9 cellular contexts compared by ENCODE assay signal in the genomic region with DNA sequence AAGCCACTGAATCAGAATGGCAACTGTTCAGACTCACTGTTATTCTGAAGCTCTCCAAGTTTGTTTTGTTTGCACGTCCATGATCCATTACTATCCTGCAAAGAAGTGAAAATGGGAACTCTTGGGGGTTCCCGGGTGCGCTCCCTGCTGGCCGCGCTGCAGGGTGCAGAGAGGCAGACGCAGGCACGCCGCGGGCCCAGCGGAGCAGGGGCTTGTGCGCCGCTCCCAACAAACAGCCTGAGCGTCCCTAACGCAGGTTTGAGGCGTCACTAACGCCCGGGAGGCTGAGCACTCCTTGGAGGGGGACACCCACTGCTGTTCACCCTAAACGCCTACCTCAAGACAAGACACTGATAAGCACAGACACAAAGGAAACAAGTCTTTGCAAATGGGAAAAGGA. TPM values are rescaled to one million over a fixed set of nuclear protein-coding genes. Genes with fewer than 3 reads are reported as not detected.
DNase-seq lines count a peak whose midpoint lies in the region; ATAC-seq, FAIRE-seq and TF ChIP-seq lines count a peak whose summit lies in the region.
"Had no signal": no experiment of that assay in that cellular context is flagged by ENCODE, and none has a peak within 500 bp of the region (broad histone marks: within the 10 kb centered on the region; RNA-seq: fewer than 3 reads in every experiment).

No MANE protein-coding gene starts in this region.

- H3K9me3 ChIP-seq in colonic mucosa (no peaks in the 10 kb centered on the region), HepG2 (ENCODE audit: low read length) (no peaks in the 10 kb centered on the region)

- H3K4me2 ChIP-seq in HepG2 (ENCODE audit: low read depth, low read length): no peak overlapping the region

- peak; percentile 54 for TF ChIP-seq CTCF in colonic mucosa (IDR thresholded peaks at IDR 0.05)
- TF ChIP-seq CTCF in HepG2 (CRISPR knock-in tag; IDR thresholded peaks at IDR 0.05): no peak

- no peak overlapping the region for H3K9ac ChIP-seq in colonic mucosa (ENCODE audit: low read depth in 2 of 2, low read length in 2 of 2)
- no peak overlapping the region for H3K9ac ChIP-seq in HepG2 (ENCODE audit: insufficient read depth, low read depth, low read length)

- H3K36me3 ChIP-seq in colonic mucosa: no peaks in the 10 kb centered on the region
- H3K36me3 ChIP-seq in HepG2 (replicated peaks in 1 of 2; ENCODE audit: control insufficient read depth in 1 of 2, insufficient read depth in 2 of 2, low read length in 2 of 2): no peaks in the 10 kb centered on the region

- TF ChIP-seq POLR2A in HepG2 (IDR thresholded peaks at IDR 0.05; ENCODE audit: insufficient read depth in 1 of 2, low read depth in 2 of 2, low read length in 2 of 2): no peak

- ATAC-seq in HepG2 (no peak), HG03432 (IDR thresholded peaks at IDR 0.05; ENCODE audit: unreplicated experiment) (no peak)

- H3K4me3 ChIP-seq in colonic mucosa (no peak overlapping the region), HepG2 (replicated peaks in 1 of 3; ENCODE audit: insufficient read depth in 1 of 3, low read depth in 2 of 3, low read length in 3 of 3) (no peak overlapping the region)
- H3K4me3 ChIP-seq: skin epidermis had no signal

- no peak for TF ChIP-seq EP300 in HepG2 (IDR thresholded peaks at IDR 0.05; ENCODE audit: low read depth in 2 of 2, low read length in 2 of 2)
- TF ChIP-seq EP300 in HepG2 (CRISPR knock-in tag; IDR thresholded peaks at IDR 0.05; ENCODE audit: borderline replicate concordance): no peak

- H3K79me2 ChIP-seq in HepG2 (ENCODE audit: insufficient read depth, low read length): no peaks in the 10 kb centered on the region

- H3K27ac ChIP-seq in colonic mucosa (no peak overlapping the region), HepG2 (ENCODE audit: extremely low read length, insufficient read depth, low read length) (no peak overlapping the region)
- H3K27ac ChIP-seq: skin epidermis had no signal

- BruUV-seq in HepG2 (replicated peaks; lab: Mats Ljungman, UMichigan): no TSS peak

- WGBS in HepG2 (ENCODE audit: low lambda C conversion rate): 77% methylated on average over 18 of the region's 18 CpGs

- H3K4me1 ChIP-seq in colonic mucosa (no peaks in the 10 kb centered on the region), HepG2 (ENCODE audit: insufficient read depth, low read length) (no peaks in the 10 kb centered on the region)

- H3K27me3 ChIP-seq in colonic mucosa (no peaks in the 10 kb centered on the region), HepG2 (ENCODE audit: control insufficient read depth in 1 of 2, insufficient read depth in 2 of 2, low read length in 2 of 2) (0 out of 5 replicates have a peak, but pooled peaks cover 0 to 5% of the 10 kb centered on the region in 2 experiments)

- DNase-seq in stimulated activated CD4-positive, alpha-beta T cell treated with anti-CD3 and anti-CD28 coated beads, Interleukin-15, amount 100 ng/mL, for 24 hours: peak; percentile 14
- no peak for DNase-seq in stimulated activated CD4-positive, alpha-beta T cell treated with anti-CD3 and anti-CD28 coated beads, Interleukin-12 subunit alpha, Interleukin-12 subunit beta, amount 100 ng/mL, for 4 hours
- no peak for DNase-seq in colonic mucosa
- no peak for DNase-seq in HepG2 (ENCODE audit: low spot score)
- no peak for DNase-seq in glomerular visceral epithelial cell (ENCODE audit: extremely low spot score)
- DNase-seq in AG08395 (ENCODE audit: low spot score): no peak
- no peak for DNase-seq in ACHN

- intact Hi-C loops in colonic mucosa (cut with DNase I) (no loop called here), HepG2 (cut with micrococcal nuclease; ENCODE audit: unreplicated experiment) (no loop called here)

- TF ChIP-seq RAD21 in HepG2 (CRISPR knock-in tag; IDR thresholded peaks at IDR 0.05): no peak

- no peak overlapping the region for H2AFZ ChIP-seq in HepG2 (ENCODE audit: low read length)

- CTCF ChIA-PET in HepG2 (lab: Yijun Ruan, JAX; ENCODE audit: low intra/inter-chr PET ratio, low total read pairs): no interaction called here

- no peak for FAIRE-seq in HepG2 (lab: Jason Lieb, UNC)

- POLR2A ChIA-PET in HepG2 (lab: Yijun Ruan, JAX): no interaction called here

- in situ Hi-C loops in HepG2 (cut with HindIII; ENCODE audit: extremely low pct_ligation_motif_present, low pct_unique_long_range_greater_than_20kb): no loop called here
- in situ Hi-C loops in ACHN (cut with HindIII; ENCODE audit: low pct_ligation_motif_present, low pct_unique_long_range_greater_than_20kb, low sequenced_read_pairs): no loop called here

- H4K20me1 ChIP-seq in HepG2 (ENCODE audit: insufficient read depth, low read length): no peaks in the 10 kb centered on the region

TF ChIP-seq in HepG2, 621 proteins besides CTCF, POLR2A, EP300 and RAD21:
- TF ChIP-seq HNRNPLL (IDR thresholded peaks at IDR 0.05; ENCODE audit: low read depth, low read length, poor library complexity, severe bottlenecking) (peak; percentile 28), TBX3 (IDR thresholded peaks at IDR 0.05; ENCODE audit: borderline replicate concordance) (no peak)
- TF ChIP-seq, protein P1, sequence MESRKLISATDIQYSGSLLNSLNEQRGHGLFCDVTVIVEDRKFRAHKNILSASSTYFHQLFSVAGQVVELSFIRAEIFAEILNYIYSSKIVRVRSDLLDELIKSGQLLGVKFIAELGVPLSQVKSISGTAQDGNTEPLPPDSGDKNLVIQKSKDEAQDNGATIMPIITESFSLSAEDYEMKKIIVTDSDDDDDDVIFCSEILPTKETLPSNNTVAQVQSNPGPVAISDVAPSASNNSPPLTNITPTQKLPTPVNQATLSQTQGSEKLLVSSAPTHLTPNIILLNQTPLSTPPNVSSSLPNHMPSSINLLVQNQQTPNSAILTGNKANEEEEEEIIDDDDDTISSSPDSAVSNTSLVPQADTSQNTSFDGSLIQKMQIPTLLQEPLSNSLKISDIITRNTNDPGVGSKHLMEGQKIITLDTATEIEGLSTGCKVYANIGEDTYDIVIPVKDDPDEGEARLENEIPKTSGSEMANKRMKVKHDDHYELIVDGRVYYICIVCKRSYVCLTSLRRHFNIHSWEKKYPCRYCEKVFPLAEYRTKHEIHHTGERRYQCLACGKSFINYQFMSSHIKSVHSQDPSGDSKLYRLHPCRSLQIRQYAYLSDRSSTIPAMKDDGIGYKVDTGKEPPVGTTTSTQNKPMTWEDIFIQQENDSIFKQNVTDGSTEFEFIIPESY (CRISPR knock-in tag; IDR thresholded peaks at IDR 0.05): peak; percentile 80
TF ChIP-seq in HepG2: peak in this region for 2.

RNA-seq across cellular contexts. Expression of a gene that starts 14.3 kb away (rescaled TPM):
- total RNA-seq in colonic mucosa: 1 to 10 TPM in 1 of 2 donors, under 1 TPM in 1; 0.79 to 4.0 TPM
- 25.5 and 27.2 TPM in 2 replicates for total RNA-seq in HepG2 (2016; rRNA removed; fragmentation: Illumina TruSeq; extraction: Trizol)
- 4.1 and 5.8 TPM in 2 replicates for total RNA-seq in HepG2 (2016; cell fraction: cytosol; rRNA removed; fragmentation: Illumina TruSeq; extraction: Trizol; ENCODE audit: low read depth)
- 24.4 and 26.8 TPM in 2 replicates for total RNA-seq in HepG2 (2016; cell fraction: insoluble cytoplasmic fraction; rRNA removed; fragmentation: Illumina TruSeq; extraction: Trizol)
- total RNA-seq in HepG2 (2016; cell fraction: membrane; rRNA removed; fragmentation: Illumina TruSeq; extraction: Trizol): 8.1 and 8.3 TPM in 2 replicates
- 50.2 and 51.9 TPM in 2 replicates for total RNA-seq in HepG2 (2016; cell fraction: nucleus; rRNA removed; fragmentation: Illumina TruSeq; extraction: Trizol)
- polyA plus RNA-seq in HepG2 (2011; rRNA removed): 15.2 and 15.3 TPM in 2 replicates
- polyA plus RNA-seq in HepG2 (2011; cell fraction: cytosol; rRNA removed): 14.0 and 14.4 TPM in 2 replicates
- polyA plus RNA-seq in HepG2 (2011; cell fraction: nucleus; rRNA removed): 40.5 and 45.2 TPM in 2 replicates
- 12.3 and 17.3 TPM in 2 replicates for polyA plus RNA-seq in HepG2 (2012)
- polyA plus RNA-seq in HepG2 (2016; cell fraction: cytosol; fragmentation: Illumina TruSeq; extraction: Trizol; ENCODE audit: low read depth): 1.0 TPM in 2 replicates
- polyA plus RNA-seq in HepG2 (2016; cell fraction: insoluble cytoplasmic fraction; fragmentation: Illumina TruSeq; extraction: Trizol; ENCODE audit: low read depth): 19.5 and 19.7 TPM in 2 replicates
- 2.4 and 2.7 TPM in 2 replicates for polyA plus RNA-seq in HepG2 (2016; cell fraction: membrane; fragmentation: Illumina TruSeq; extraction: Trizol; ENCODE audit: low read depth)
- polyA plus RNA-seq in HepG2 (2016; cell fraction: nucleus; fragmentation: Illumina TruSeq; extraction: Trizol; ENCODE audit: insufficient read depth, low read depth): 45.5 and 46.6 TPM in 2 replicates
- 0.26 and 56.3 TPM in 2 replicates for polyA minus RNA-seq in HepG2 (2011; rRNA and poly(A)+ RNA removed; ENCODE audit: low replicate concordance)
- polyA minus RNA-seq in HepG2 (2011; cell fraction: cytosol; rRNA and poly(A)+ RNA removed): 27.0 and 35.0 TPM in 2 replicates
- polyA minus RNA-seq in HepG2 (2011; cell fraction: nucleus; rRNA and poly(A)+ RNA removed): 83.7 and 91.6 TPM in 2 replicates
